ENCODE assay signal across 26 cellular contexts in the genomic region with DNA sequence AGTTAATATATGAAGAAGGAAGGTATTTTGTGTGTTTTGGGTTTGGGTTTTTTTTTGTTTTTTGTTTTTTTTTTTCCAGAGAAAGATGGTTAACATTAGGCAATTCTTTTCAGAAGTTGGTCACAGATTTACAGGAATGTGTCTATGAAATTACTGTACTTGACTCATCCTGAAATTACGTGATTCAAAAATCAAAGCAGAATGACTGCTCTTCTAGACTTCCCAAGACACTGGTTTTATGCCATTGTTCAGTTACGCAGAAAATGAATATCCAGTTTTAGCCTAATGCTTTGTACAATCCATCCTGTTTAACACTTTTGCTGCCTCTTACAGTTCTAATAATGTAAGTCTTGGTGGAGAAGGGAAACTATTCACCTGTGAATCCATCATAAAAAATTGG. TPM values are rescaled to one million over a fixed set of nuclear protein-coding genes. Genes with fewer than 3 reads are reported as not detected.
DNase-seq lines count a peak whose midpoint lies in the region; ATAC-seq and TF ChIP-seq lines count a peak whose summit lies in the region.
"Had no signal": no experiment of that assay in that cellular context is flagged by ENCODE, and none has a peak within 500 bp of the region (broad histone marks: within the 10 kb centered on the region; RNA-seq: fewer than 3 reads in every experiment).

No MANE protein-coding gene starts in this region.

- CTCF ChIA-PET in BJ (lab: Yijun Ruan, JAX): no interaction called here

- H3K4me3 ChIP-seq in BJ (ENCODE audit: low read depth, low read length) (no peak overlapping the region), fibroblast of mammary gland (ENCODE audit: control insufficient read depth, low read depth, low read length) (no peak overlapping the region)
- H3K4me3 ChIP-seq: BLaER1, dorsolateral prefrontal cortex, pancreas, SK-N-MC, tibial artery had no signal

- H3K36me3 Mint-ChIP-seq in stimulated activated effector memory CD8-positive, alpha-beta T cell treated with anti-CD3 and anti-CD28 coated beads, Interleukin-12 subunit alpha, Interleukin-12 subunit beta, amount 100 ng/mL, for 72 hours: no peaks in the 10 kb centered on the region
- H3K36me3 Mint-ChIP-seq: mesothelial cell of epicardium had no signal

- H3K27me3 ChIP-seq in BJ (ENCODE audit: control insufficient read depth, insufficient read depth, low read length): no peaks in the 10 kb centered on the region
- H3K27me3 ChIP-seq: BLaER1, foreskin keratinocyte, pancreas, tibial artery had no signal

- POLR2A ChIA-PET in BJ (lab: Charles Lee): no interaction called here

- H3K4me1 Mint-ChIP-seq in stimulated activated effector memory CD8-positive, alpha-beta T cell treated with anti-CD3 and anti-CD28 coated beads, Interleukin-12 subunit alpha, Interleukin-12 subunit beta, amount 100 ng/mL, for 72 hours: peaks cover 25% of the 10 kb centered on the region
- H3K4me1 Mint-ChIP-seq: central memory CD8-positive, alpha-beta T cell had no signal

- peak; percentile 43 for ATAC-seq in stimulated activated effector memory CD8-positive, alpha-beta T cell treated with anti-CD3 and anti-CD28 coated beads, Interleukin-12 subunit alpha, Interleukin-12 subunit beta, amount 100 ng/mL, for 72 hours
- no peak for ATAC-seq in GM18909 (IDR thresholded peaks at IDR 0.05; ENCODE audit: poor library complexity, unreplicated experiment)
- ATAC-seq: foreskin keratinocyte, T-helper 17 cell had no signal

- H3K9me3 Mint-ChIP-seq in stimulated activated effector memory CD8-positive, alpha-beta T cell treated with anti-CD3 and anti-CD28 coated beads, Interleukin-12 subunit alpha, Interleukin-12 subunit beta, amount 100 ng/mL, for 72 hours: no peaks in the 10 kb centered on the region
- H3K9me3 Mint-ChIP-seq: central memory CD8-positive, alpha-beta T cell had no signal

- no peak overlapping the region for H3K4me3 Mint-ChIP-seq in stimulated activated effector memory CD8-positive, alpha-beta T cell treated with anti-CD3 and anti-CD28 coated beads, Interleukin-12 subunit alpha, Interleukin-12 subunit beta, amount 100 ng/mL, for 72 hours
- H3K4me3 Mint-ChIP-seq: central memory CD8-positive, alpha-beta T cell; mesothelial cell of epicardium; T-helper 17 cell had no signal

- no peaks in the 10 kb centered on the region for H3K36me3 ChIP-seq in BJ (ENCODE audit: control insufficient read depth, insufficient read depth, low read length)
- H3K36me3 ChIP-seq: BLaER1, pancreas, tibial artery had no signal

- DNase-seq in BJ (ENCODE audit: low read depth) (peak; percentile 14), HS-5 (ENCODE audit: low read depth) (peak; percentile 16), fibroblast of mammary gland (ENCODE audit: low read depth) (peak; percentile 62), midbrain (lab: John Stamatoyannopoulos, UW) (no peak), NCI-H2196 treated with DMSO at 0.1 percent for 48 hours (lab: John Stamatoyannopoulos, UW; ENCODE audit: unreplicated experiment) (no peak)
- no peak for DNase-seq in stimulated activated effector memory CD8-positive, alpha-beta T cell treated with anti-CD3 and anti-CD28 coated beads, Interleukin-12 subunit alpha, Interleukin-12 subunit beta, amount 100 ng/mL, for 72 hours (ENCODE audit: low spot score in 2 of 2)
- DNase-seq: activated CD4-positive, alpha-beta T cell treated with anti-CD3 and anti-CD28 coated beads for 4 hours; DMS53; dorsolateral prefrontal cortex; GF-D8; H7; NCI-H1092 treated with DMSO at 0.1 percent for 48 hours; NCI-H1930; NCI-H226; pancreas; stimulated activated CD4-positive, alpha-beta T cell treated with anti-CD3 and anti-CD28 coated beads, Interleukin-12 subunit alpha, Interleukin-12 subunit beta, amount 100 ng/mL, for 4 hours; stimulated activated CD4-positive, alpha-beta T cell treated with anti-CD3 and anti-CD28 coated beads, Interleukin-4, amount 100 ng/mL, for 4 hours; stimulated activated naive CD4-positive, alpha-beta T cell treated with Interleukin-2 at 50 U/mL for 16 hours; T-helper 17 cell; tibial artery had no signal

- no peak overlapping the region for H3K27ac Mint-ChIP-seq in stimulated activated effector memory CD8-positive, alpha-beta T cell treated with anti-CD3 and anti-CD28 coated beads, Interleukin-12 subunit alpha, Interleukin-12 subunit beta, amount 100 ng/mL, for 72 hours
- H3K27ac Mint-ChIP-seq: mesothelial cell of epicardium, T-helper 17 cell had no signal

- no peak for TF ChIP-seq CTCF in BJ (IDR thresholded peaks at IDR 0.05; ENCODE audit: insufficient read depth, low read depth, low read length)
- no peak for TF ChIP-seq CTCF in fibroblast of mammary gland (conservative IDR thresholded peaks at IDR 0.05; ENCODE audit: control insufficient read depth, insufficient read depth, low read depth, low read length)

RNA-seq across cellular contexts. Expression of gene CELF2, which starts 39.7 kb away (rescaled TPM):
- 7.6 and 8.8 TPM in 2 replicates for polyA plus RNA-seq in BJ (2011; rRNA removed)
- polyA minus RNA-seq in BJ (2011; rRNA and poly(A)+ RNA removed): 7.3 and 7.8 TPM in 2 replicates

Comparison
In these comparisons a context has a peak if more than half of its experiments do, and no peak if none do; other contexts are left out.
1. DNase-seq: peak in BJ (single experiment), HS-5 (single experiment) and fibroblast of mammary gland (single experiment); none in stimulated activated effector memory CD8-positive, alpha-beta T cell treated with anti-CD3 and anti-CD28 coated beads, Interleukin-12 subunit alpha, Interleukin-12 subunit beta, amount 100 ng/mL, for 72 hours (0 of 2), midbrain (single experiment) and NCI-H2196 treated with DMSO at 0.1 percent for 48 hours (single experiment).